In genomic region chr17:4140125-4140524, GRCh38 we compare ENCODE assay signal across 1 cellular context.
TF ChIP-seq lines count a peak whose summit lies in the region.

No MANE protein-coding gene starts in this region.

TF ChIP-seq in GM12878, 131 proteins besides CTCF, POLR2A, EP300 and RAD21:
- TF ChIP-seq NFXL1 (IDR thresholded peaks at IDR 0.05; ENCODE audit: borderline replicate concordance) (no peak), USF2 (IDR thresholded peaks at IDR 0.05; ENCODE audit: borderline replicate concordance, low read depth, low read length) (no peak), RUNX3 (IDR thresholded peaks at IDR 0.05; ENCODE audit: low read length) (no peak), PBX3 (IDR thresholded peaks at IDR 0.05; ENCODE audit: insufficient replicate concordance, low read depth, low read length) (no peak), IKZF2 (IDR thresholded peaks at IDR 0.05) (no peak), MTA2 (IDR thresholded peaks at IDR 0.05; ENCODE audit: low read depth) (no peak), CBFB (IDR thresholded peaks at IDR 0.05; ENCODE audit: low read depth) (no peak), ZBTB33 (IDR thresholded peaks at IDR 0.05) (no peak), E4F1 (IDR thresholded peaks at IDR 0.05; ENCODE audit: borderline replicate concordance, partially characterized antibody) (no peak), SMC3 (IDR thresholded peaks at IDR 0.05; ENCODE audit: borderline replicate concordance, low read length) (no peak), MXI1 (IDR thresholded peaks at IDR 0.05; ENCODE audit: low read depth, low read length) (no peak), NFIC (IDR thresholded peaks at IDR 0.05; ENCODE audit: low read depth, low read length) (no peak), IKZF1 (conservative IDR thresholded peaks at IDR 0.05) (no peak), JUNB (IDR thresholded peaks at IDR 0.05) (no peak), STAT3 (IDR thresholded peaks at IDR 0.05; ENCODE audit: low read depth, low read length) (no peak), SREBF1 (IDR thresholded peaks at IDR 0.05; ENCODE audit: low read length) (no peak), POLR2AphosphoS2 (IDR thresholded peaks at IDR 0.05; ENCODE audit: low read depth, low read length) (no peak), SIX5 (IDR thresholded peaks at IDR 0.05; ENCODE audit: low read depth, low read length, severe bottlenecking) (no peak), RBBP5 (conservative IDR thresholded peaks at IDR 0.05) (no peak)
